28 cellular contexts compared by ENCODE assay signal in the genomic region with DNA sequence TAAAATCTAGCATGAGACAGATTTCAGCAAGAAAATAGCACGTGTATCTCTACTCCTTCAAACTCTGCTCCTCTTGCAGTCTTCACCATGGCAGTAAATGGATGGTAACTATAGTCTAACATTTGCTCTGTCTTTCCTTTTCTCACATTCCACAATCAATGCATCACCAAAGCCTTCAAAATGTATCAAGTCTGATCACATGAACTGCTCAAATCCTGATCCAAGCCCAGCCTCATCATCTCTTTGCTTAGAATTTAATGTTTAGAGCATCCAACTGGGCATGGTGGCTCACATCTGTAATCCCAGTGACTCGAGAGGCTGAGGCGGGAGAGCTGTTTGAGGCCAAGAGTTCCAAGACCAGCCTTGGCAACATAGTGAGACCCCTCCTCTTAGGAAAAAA. TPM values are rescaled to one million over a fixed set of nuclear protein-coding genes. Genes with fewer than 3 reads are reported as not detected.
DNase-seq lines count a peak whose midpoint lies in the region; ATAC-seq and TF ChIP-seq lines count a peak whose summit lies in the region.
"Had no signal": no experiment of that assay in that cellular context is flagged by ENCODE, and none has a peak within 500 bp of the region (broad histone marks: within the 10 kb centered on the region; RNA-seq: fewer than 3 reads in every experiment).

No MANE protein-coding gene starts in this region.

- no peaks in the 10 kb centered on the region for H3K27me3 Mint-ChIP-seq in activated naive CD8-positive, alpha-beta T cell
- H3K27me3 Mint-ChIP-seq in activated naive CD8-positive, alpha-beta T cell treated with anti-CD3 and anti-CD28 coated beads, Interleukin-2, amount 50 U/mL, for 24 hours: no peaks in the 10 kb centered on the region
- no peaks in the 10 kb centered on the region for H3K27me3 Mint-ChIP-seq in endothelial cell (ENCODE audit: unreplicated experiment)
- H3K27me3 Mint-ChIP-seq in memory B cell: no peaks in the 10 kb centered on the region
- H3K27me3 Mint-ChIP-seq: activated CD8-positive, alpha-beta memory T cell treated with anti-CD3 and anti-CD28 coated beads, Interleukin-2, amount 10 ng/mL, durations not matched to agents 7 days and 5 days; activated naive CD8-positive, alpha-beta T cell treated with anti-CD3 and anti-CD28 coated beads for 36 hours; brain; effector memory CD8-positive, alpha-beta T cell; stimulated activated naive CD8-positive, alpha-beta T cell treated with anti-CD3 and anti-CD28 coated beads, Interleukin-15, Interleukin-2, amounts not matched to agents 100 ng/mL and 50 ng/mL, for 24 hours had no signal

- H3K4me1 ChIP-seq in uterus: peaks cover 0 to 9% of the 10 kb centered on the region in 2 donors
- peaks cover 0 to 57% (median 14%) of the 10 kb centered on the region in 4 donors for H3K4me1 ChIP-seq in tibial nerve

- DNase-seq in activated naive CD8-positive, alpha-beta T cell treated with anti-CD3 and anti-CD28 coated beads, Interleukin-2, amount 50 U/mL, for 24 hours: no peak
- DNase-seq in endothelial cell (ENCODE audit: low spot score) (no peak), memory B cell (ENCODE audit: low spot score in 2 of 2) (no peak), uterus (no peak), tibial nerve (ENCODE audit: low spot score in 2 of 2) (no peak), SKM-1 (lab: John Stamatoyannopoulos, UW; ENCODE audit: unreplicated experiment) (no peak)
- DNase-seq: 8988T; activated CD4-positive, alpha-beta T cell treated with anti-CD3 and anti-CD28 coated beads for 48 hours; activated CD8-positive, alpha-beta memory T cell treated with anti-CD3 and anti-CD28 coated beads, Interleukin-2, amount 10 ng/mL, durations not matched to agents 7 days and 5 days; activated naive CD8-positive, alpha-beta T cell treated with anti-CD3 and anti-CD28 coated beads for 36 hours; BE2C; Calu3; effector memory CD8-positive, alpha-beta T cell; heart right ventricle; Kasumi-1; left ventricle myocardium inferior; NCI-H187; NCI-H2227 treated with DMSO at 0.1 percent for 48 hours; occipital lobe; OCI-M1; SHP77; stimulated activated CD4-positive, alpha-beta T cell treated with anti-CD3 and anti-CD28 coated beads, Interleukin-2, amount 100 ng/mL, for 48 hours; tibial artery had no signal

- TF ChIP-seq EP300 in tibial nerve (IDR thresholded peaks at IDR 0.05): no peak

- no peak for TF ChIP-seq CTCF in endothelial cell (IDR thresholded peaks at IDR 0.05; ENCODE audit: unreplicated experiment)
- TF ChIP-seq CTCF in uterus (IDR thresholded peaks at IDR 0.05): no peak
- TF ChIP-seq CTCF in tibial nerve (IDR thresholded peaks at IDR 0.05): no peak

- H3K27ac ChIP-seq in uterus: no peak overlapping the region
- H3K27ac ChIP-seq in tibial nerve: no peak overlapping the region
- H3K27ac ChIP-seq: heart right ventricle, left ventricle myocardium inferior, tibial artery had no signal

- H3K27me3 ChIP-seq in uterus: no peaks in the 10 kb centered on the region
- no peaks in the 10 kb centered on the region for H3K27me3 ChIP-seq in tibial nerve
- H3K27me3 ChIP-seq: BE2C, heart right ventricle, tibial artery had no signal

- no peaks in the 10 kb centered on the region for H3K9me3 ChIP-seq in uterus
- H3K9me3 ChIP-seq in tibial nerve: peaks cover 0 to 3% (median 0%) of the 10 kb centered on the region in 4 donors
- H3K9me3 ChIP-seq: BE2C, heart right ventricle, left ventricle myocardium inferior, tibial artery had no signal

- no peak overlapping the region for H3K4me3 Mint-ChIP-seq in activated naive CD8-positive, alpha-beta T cell
- no peak overlapping the region for H3K4me3 Mint-ChIP-seq in activated naive CD8-positive, alpha-beta T cell treated with anti-CD3 and anti-CD28 coated beads, Interleukin-2, amount 50 U/mL, for 24 hours
- H3K4me3 Mint-ChIP-seq in endothelial cell (ENCODE audit: unreplicated experiment) (no peak overlapping the region), memory B cell (no peak overlapping the region)
- H3K4me3 Mint-ChIP-seq: activated CD8-positive, alpha-beta memory T cell treated with anti-CD3 and anti-CD28 coated beads, Interleukin-2, amount 10 ng/mL, durations not matched to agents 7 days and 5 days; activated naive CD8-positive, alpha-beta T cell treated with anti-CD3 and anti-CD28 coated beads for 36 hours; brain; stimulated activated naive CD8-positive, alpha-beta T cell treated with anti-CD3 and anti-CD28 coated beads, Interleukin-15, Interleukin-2, amounts not matched to agents 100 ng/mL and 50 ng/mL, for 24 hours had no signal

- TF ChIP-seq POLR2A in uterus (IDR thresholded peaks at IDR 0.05) (no peak), tibial nerve (IDR thresholded peaks at IDR 0.05) (no peak)

- H3K9me3 Mint-ChIP-seq in activated naive CD8-positive, alpha-beta T cell (ENCODE audit: low read depth): no peaks in the 10 kb centered on the region
- H3K9me3 Mint-ChIP-seq in activated naive CD8-positive, alpha-beta T cell treated with anti-CD3 and anti-CD28 coated beads, Interleukin-2, amount 50 U/mL, for 24 hours: peaks cover 6% of the 10 kb centered on the region
- H3K9me3 Mint-ChIP-seq in endothelial cell (ENCODE audit: unreplicated experiment) (no peaks in the 10 kb centered on the region), memory B cell (no peaks in the 10 kb centered on the region)
- H3K9me3 Mint-ChIP-seq: activated naive CD8-positive, alpha-beta T cell treated with anti-CD3 and anti-CD28 coated beads for 36 hours; activated T-helper 2 cell treated with anti-CD3 and anti-CD28 coated beads, Interferon-gamma antibody, Interleukin-2, Interleukin-4, amounts not matched to agents 10 μg/mL and 5 μg/mL and 100 μg/mL, durations not matched to agents 14 hours and 24 hours and 36 hours; effector memory CD8-positive, alpha-beta T cell; stimulated activated naive CD8-positive, alpha-beta T cell treated with anti-CD3 and anti-CD28 coated beads, Interleukin-15, Interleukin-2, amounts not matched to agents 100 ng/mL and 50 ng/mL, for 24 hours had no signal

- intact Hi-C loops in uterus (cut with DNase I; ENCODE audit: low total_unique reads): no loop called here

- H3K4me1 Mint-ChIP-seq in activated naive CD8-positive, alpha-beta T cell (ENCODE audit: low read depth): peaks cover 81% of the 10 kb centered on the region
- H3K4me1 Mint-ChIP-seq in activated naive CD8-positive, alpha-beta T cell treated with anti-CD3 and anti-CD28 coated beads, Interleukin-2, amount 50 U/mL, for 24 hours: peaks cover 73% of the 10 kb centered on the region
- peaks cover 57% of the 10 kb centered on the region for H3K4me1 Mint-ChIP-seq in endothelial cell (ENCODE audit: unreplicated experiment)
- H3K4me1 Mint-ChIP-seq in memory B cell: peaks cover 31% of the 10 kb centered on the region

- peaks cover 2% of the 10 kb centered on the region for H3K36me3 Mint-ChIP-seq in activated naive CD8-positive, alpha-beta T cell
- H3K36me3 Mint-ChIP-seq in activated naive CD8-positive, alpha-beta T cell treated with anti-CD3 and anti-CD28 coated beads, Interleukin-2, amount 50 U/mL, for 24 hours (ENCODE audit: low read depth): peaks cover 4% of the 10 kb centered on the region
- peaks cover 7% of the 10 kb centered on the region for H3K36me3 Mint-ChIP-seq in endothelial cell (ENCODE audit: low read depth, unreplicated experiment)
- no peaks in the 10 kb centered on the region for H3K36me3 Mint-ChIP-seq in memory B cell
- H3K36me3 Mint-ChIP-seq: activated CD8-positive, alpha-beta memory T cell treated with anti-CD3 and anti-CD28 coated beads, Interleukin-2, amount 10 ng/mL, durations not matched to agents 7 days and 5 days had no signal

- ATAC-seq in activated naive CD8-positive, alpha-beta T cell treated with anti-CD3 and anti-CD28 coated beads, Interleukin-2, amount 50 U/mL, for 24 hours: no peak
- ATAC-seq in memory B cell (ENCODE audit: low read depth) (no peak), GM19328 (IDR thresholded peaks at IDR 0.05; ENCODE audit: unreplicated experiment) (no peak)
- ATAC-seq: activated CD8-positive, alpha-beta memory T cell treated with anti-CD3 and anti-CD28 coated beads, Interleukin-2, amount 10 ng/mL, durations not matched to agents 7 days and 5 days; effector memory CD8-positive, alpha-beta T cell; heart right ventricle had no signal

- H3K36me3 ChIP-seq in uterus: no peaks in the 10 kb centered on the region
- no peaks in the 10 kb centered on the region for H3K36me3 ChIP-seq in tibial nerve
- H3K36me3 ChIP-seq: BE2C, heart right ventricle, left ventricle myocardium inferior, tibial artery had no signal

- H3K4me3 ChIP-seq in uterus (no peak overlapping the region), tibial nerve (no peak overlapping the region)
- H3K4me3 ChIP-seq: heart right ventricle, left ventricle myocardium inferior, tibial artery had no signal

- WGBS in tibial nerve, 2 donors: 82 to 85% methylated on average over 3 of the region's 3 CpGs

- H3K27ac Mint-ChIP-seq in activated naive CD8-positive, alpha-beta T cell: peak overlapping the region; percentile 64
- no peak overlapping the region for H3K27ac Mint-ChIP-seq in activated naive CD8-positive, alpha-beta T cell treated with anti-CD3 and anti-CD28 coated beads, Interleukin-2, amount 50 U/mL, for 24 hours
- H3K27ac Mint-ChIP-seq in endothelial cell (ENCODE audit: unreplicated experiment): peak overlapping the region; percentile 28
- peak overlapping the region; percentile 2 for H3K27ac Mint-ChIP-seq in memory B cell
- H3K27ac Mint-ChIP-seq: activated CD8-positive, alpha-beta memory T cell treated with anti-CD3 and anti-CD28 coated beads, Interleukin-2, amount 10 ng/mL, durations not matched to agents 7 days and 5 days; activated naive CD8-positive, alpha-beta T cell treated with anti-CD3 and anti-CD28 coated beads for 36 hours; activated T-helper 2 cell treated with anti-CD3 and anti-CD28 coated beads, Interferon-gamma antibody, Interleukin-2, Interleukin-4, amounts not matched to agents 10 μg/mL and 5 μg/mL and 100 μg/mL, durations not matched to agents 14 hours and 24 hours and 36 hours; stimulated activated naive CD8-positive, alpha-beta T cell treated with anti-CD3 and anti-CD28 coated beads, Interleukin-15, Interleukin-2, amounts not matched to agents 100 ng/mL and 50 ng/mL, for 24 hours had no signal

RNA-seq across cellular contexts. Expression of a gene that starts 45.9 kb away (rescaled TPM):
- 112 TPM for total RNA-seq in endothelial cell (ENCODE audit: unreplicated experiment)
- 100 to 1,000 TPM in 2 of 4 donors, 10 to 100 TPM in 2; 93.5 to 105 (median 102) TPM for total RNA-seq in uterus
- total RNA-seq in tibial nerve: 10 to 100 TPM; 65.1 to 89.4 (median 71.2) TPM
